Comparison of ENCODE assay signal across 7 cellular contexts in the genomic region with DNA sequence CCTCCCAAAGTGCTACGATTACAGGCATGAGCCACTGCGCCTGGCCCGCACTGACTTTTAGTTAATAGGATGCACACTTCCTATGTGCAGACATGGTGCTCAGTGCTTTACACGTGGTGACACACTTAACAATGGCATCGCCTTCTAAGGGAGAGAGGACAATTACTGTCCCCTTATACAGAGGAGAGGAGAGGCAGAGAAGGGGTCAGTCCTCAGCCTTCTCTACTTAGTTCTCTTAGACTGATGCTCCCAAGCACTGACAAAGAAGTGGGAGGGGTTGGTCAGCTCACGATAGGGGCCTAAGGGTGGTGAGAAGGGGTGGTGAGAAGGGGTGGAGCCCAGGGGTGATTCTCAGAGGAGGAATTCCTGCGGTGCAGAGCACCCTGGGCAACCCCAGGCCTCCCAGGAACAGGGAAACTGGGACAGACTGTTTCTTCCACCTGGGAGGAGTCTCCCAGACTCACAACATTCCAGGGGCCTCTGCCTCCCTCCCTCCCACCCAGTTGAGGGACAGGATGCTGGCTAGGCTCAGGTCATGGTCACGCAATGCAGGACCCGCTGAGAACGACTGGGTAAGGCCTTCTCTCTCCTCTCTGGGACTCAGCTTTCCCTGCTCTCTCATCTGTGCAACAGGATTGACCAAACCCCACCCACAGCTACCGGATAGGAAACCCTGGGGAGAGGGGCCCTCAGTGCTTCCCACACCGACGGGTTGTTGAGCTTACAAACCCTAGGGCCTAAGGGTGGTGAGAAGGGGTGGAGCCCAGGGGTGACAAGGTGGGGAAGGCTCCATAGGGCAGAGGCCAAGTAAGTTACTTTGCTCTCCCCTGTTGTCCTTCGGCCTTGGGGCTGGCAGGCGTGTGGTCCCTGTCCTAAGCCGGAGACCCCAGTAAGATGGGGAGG. TPM values are rescaled to one million over a fixed set of nuclear protein-coding genes. Genes with fewer than 3 reads are reported as not detected.
A peak's percentile ranks its signal among the peaks of the same experiment; 100 is the strongest.
DNase-seq lines count a peak whose midpoint lies in the region; ATAC-seq, FAIRE-seq and TF ChIP-seq lines count a peak whose summit lies in the region.

No MANE protein-coding gene starts in this region.

- no peaks in the 10 kb centered on the region for H3K9me3 Mint-ChIP-seq in chondrocyte (ENCODE audit: low read depth)

- H3K79me2 ChIP-seq in PC-9 (ENCODE audit: low read depth) = peaks cover 41% of the 10 kb centered on the region

- peaks cover 42% of the 10 kb centered on the region for H3K4me1 Mint-ChIP-seq in chondrocyte (ENCODE audit: low read depth)

- DNase-seq in GM19239 (ENCODE audit: insufficient read length, low spot score) = peak; percentile 26
- peak; percentile 70 to 84 for DNase-seq in PC-9
- no peak for DNase-seq in chondrocyte (ENCODE audit: low spot score)
- no peak for DNase-seq in cerebellum (ENCODE audit: low spot score)

- TF ChIP-seq CTCF in PC-9 (conservative IDR thresholded peaks at IDR 0.05) (no peak), chondrocyte (IDR thresholded peaks at IDR 0.05) (no peak)

- intact Hi-C loops in PC-9 (cut with micrococcal nuclease; ENCODE audit: unreplicated experiment) = no loop called here

- no peaks in the 10 kb centered on the region for H3K36me3 ChIP-seq in PC-9 (ENCODE audit: low read depth)
- H3K36me3 ChIP-seq in mucosa of stomach (ENCODE audit: control insufficient read depth, insufficient read depth, low read length) = no peaks in the 10 kb centered on the region

- H3K4me3 Mint-ChIP-seq in chondrocyte (ENCODE audit: unreplicated experiment) = peak overlapping the region; percentile 92

- no TSS peak for BruUV-seq in PC-9 (replicated peaks; lab: Mats Ljungman, UMichigan)

- POLR2A ChIA-PET in PC-9 (lab: Charles Lee; ENCODE audit: unreplicated experiment) = interaction anchor here (0.5 to 0.7 kb wide), 4 partner anchors 202 to 1993 kb away, joined by 3 to 20 read pairs (median 3); no protein-coding TSS in a partner anchor

- H3K4me1 ChIP-seq in PC-9 (replicated peaks; ENCODE audit: insufficient read depth) = peaks cover 22% of the 10 kb centered on the region
- peaks cover 27% of the 10 kb centered on the region for H3K4me1 ChIP-seq in mucosa of stomach (ENCODE audit: control insufficient read depth, insufficient read depth, low read length)

- H3K9me3 ChIP-seq in PC-9 (ENCODE audit: insufficient read depth, low read depth) (no peaks in the 10 kb centered on the region), mucosa of stomach (ENCODE audit: control insufficient read depth, low read length) (no peaks in the 10 kb centered on the region)

- H3F3A ChIP-seq in PC-9 (ENCODE audit: insufficient read depth, low read depth) = peaks cover 18% of the 10 kb centered on the region

- H3K9ac ChIP-seq in mucosa of stomach (ENCODE audit: low read length) = peak overlapping the region; percentile 87

- no peaks in the 10 kb centered on the region for H3K27me3 Mint-ChIP-seq in chondrocyte (ENCODE audit: low read depth)

- H4K20me1 ChIP-seq in PC-9 (ENCODE audit: insufficient read depth) = peaks cover 15% of the 10 kb centered on the region

- H3K36me3 Mint-ChIP-seq in chondrocyte (ENCODE audit: low read depth) = no peaks in the 10 kb centered on the region

- peak overlapping the region; percentile 95 for H3K27ac Mint-ChIP-seq in chondrocyte (ENCODE audit: unreplicated experiment)

- ATAC-seq in GM21528 (IDR thresholded peaks at IDR 0.05; ENCODE audit: low FRiP score, unreplicated experiment) (no peak), GM19351 (IDR thresholded peaks at IDR 0.05; ENCODE audit: unreplicated experiment) (no peak)

- FAIRE-seq in GM19239 (lab: Jason Lieb, UNC) = peak; percentile 72

- H3K4me3 ChIP-seq in PC-9 (peak overlapping the region; percentile 70), mucosa of stomach (ENCODE audit: low read length) (peak overlapping the region; percentile 97)

- H3K9me2 ChIP-seq in PC-9 (ENCODE audit: insufficient read depth) = no peaks in the 10 kb centered on the region

- H3K27me3 ChIP-seq in PC-9 (ENCODE audit: insufficient read depth, low read depth) (no peaks in the 10 kb centered on the region), mucosa of stomach (ENCODE audit: control insufficient read depth, insufficient read depth, low read length) (no peaks in the 10 kb centered on the region)

- peak overlapping the region; percentile 91 for H3K4me2 ChIP-seq in PC-9

- H2AFZ ChIP-seq in PC-9 = peak overlapping the region; percentile 77

- CTCF ChIA-PET in PC-9 (lab: Charles Lee) = interaction anchor here (0.6 to 1.0 kb wide), 3 partner anchors 39 to 228 kb away, joined by 3 to 8 read pairs (median 4); no protein-coding TSS in a partner anchor

- 0 out of 2 replicates have a peak overlapping the region, but pooled peaks have one; percentile 92 for H3K27ac ChIP-seq in PC-9

RNA-seq across cellular contexts. Expression of gene TPRA1, which starts 1.6 kb away (rescaled TPM):
- total RNA-seq in PC-9 (2021) = 58.5 and 66.5 TPM in 2 replicates
- total RNA-seq in chondrocyte = 32.5 to 40.3 TPM (median 37.2 TPM) in 3 replicates
- total RNA-seq in cerebellum = 12.5 TPM

RNA-seq across cellular contexts. Expression of gene MCM2, which starts 9.3 kb away (rescaled TPM):
- total RNA-seq in PC-9 (2021) (108 and 137 TPM in 2 replicates), chondrocyte (14.6 to 29.0 TPM (median 15.1 TPM) in 3 replicates), cerebellum (36.2 TPM)

RNA-seq across cellular contexts. Expression of gene PODXL2, which starts 40.1 kb away (rescaled TPM):
- total RNA-seq in PC-9 (2021) = 11.9 and 12.1 TPM in 2 replicates
- 4.3 to 10.8 TPM (median 10.7 TPM) in 3 replicates for total RNA-seq in chondrocyte
- 95.3 TPM for total RNA-seq in cerebellum

Comparison
In these comparisons a context has a peak if more than half of its experiments do, and no peak if none do; other contexts are left out.
1. DNase-seq: peak in GM19239 (single experiment) and PC-9 (2 of 2); none in chondrocyte (single experiment) and cerebellum (single experiment).